Comparison of ENCODE assay signal across 17 cellular contexts in genomic region chr12:95731519-95731958, GRCh38. TPM values are rescaled to one million over a fixed set of nuclear protein-coding genes. Genes with fewer than 3 reads are reported as not detected.
DNase-seq lines count a peak whose midpoint lies in the region; ATAC-seq, FAIRE-seq and TF ChIP-seq lines count a peak whose summit lies in the region.
"Had no signal": no experiment of that assay in that cellular context is flagged by ENCODE, and none has a peak within 500 bp of the region (broad histone marks: within the 10 kb centered on the region; RNA-seq: fewer than 3 reads in every experiment).

No MANE protein-coding gene starts in this region.

- peaks cover 10% of the 10 kb centered on the region for H3K4me1 Mint-ChIP-seq in activated B cell treated with CpG ODN at 0.5 μM for 24 hours
- no peaks in the 10 kb centered on the region for H3K4me1 Mint-ChIP-seq in activated T-cell treated with anti-CD3 and anti-CD28 coated beads, Interleukin-2, amount 50 U/mL, for 24 hours (ENCODE audit: low read depth)
- no peaks in the 10 kb centered on the region for H3K4me1 Mint-ChIP-seq in activated T-cell treated with anti-CD3 and anti-CD28 coated beads, Interleukin-2, amount 50 U/mL, for 72 hours (ENCODE audit: low read depth)

- CTCF ChIA-PET in activated B cell treated with CpG ODN at 0.5 μM for 24 hours (lab: Charles Lee): no interaction called here

- ATAC-seq in GM21390 (IDR thresholded peaks at IDR 0.05; ENCODE audit: unreplicated experiment) (peak; percentile 79), HG03175 (IDR thresholded peaks at IDR 0.05; ENCODE audit: unreplicated experiment) (peak; percentile 87), activated B cell treated with CpG ODN at 0.5 μM for 24 hours (ENCODE audit: low read depth) (peak; percentile 61)
- no peak for ATAC-seq in activated T-cell treated with anti-CD3 and anti-CD28 coated beads, Interleukin-2, amount 50 U/mL, for 72 hours (replicated peaks in 1 of 2)
- ATAC-seq: Right ventricle myocardium inferior had no signal

- H3K27me3 Mint-ChIP-seq in activated B cell treated with CpG ODN at 0.5 μM for 24 hours: peaks cover 5% of the 10 kb centered on the region
- H3K27me3 Mint-ChIP-seq in activated T-cell treated with anti-CD3 and anti-CD28 coated beads, Interleukin-2, amount 50 U/mL, for 24 hours: peaks cover 6% of the 10 kb centered on the region
- no peaks in the 10 kb centered on the region for H3K27me3 Mint-ChIP-seq in activated T-cell treated with anti-CD3 and anti-CD28 coated beads, Interleukin-2, amount 50 U/mL, for 72 hours (ENCODE audit: low read depth)

- intact Hi-C loops in activated B cell treated with CpG ODN at 0.5 μM for 24 hours (cut with micrococcal nuclease): no loop called here

- peak overlapping the region; percentile 54 for H3K4me3 Mint-ChIP-seq in activated B cell treated with CpG ODN at 0.5 μM for 24 hours
- no peak overlapping the region for H3K4me3 Mint-ChIP-seq in activated T-cell treated with anti-CD3 and anti-CD28 coated beads, Interleukin-2, amount 50 U/mL, for 24 hours
- H3K4me3 Mint-ChIP-seq in activated T-cell treated with anti-CD3 and anti-CD28 coated beads, Interleukin-2, amount 50 U/mL, for 72 hours: no peak overlapping the region
- H3K4me3 Mint-ChIP-seq: stimulated activated naive CD8-positive, alpha-beta T cell treated with anti-CD3 and anti-CD28 coated beads, Interleukin-15, Interleukin-2, amounts not matched to agents 100 ng/mL and 50 ng/mL, for 24 hours had no signal

- FAIRE-seq in GM18507 (lab: Jason Lieb, UNC): peak; percentile 69
- FAIRE-seq: TTC549 had no signal

- peaks cover 7% of the 10 kb centered on the region for H3K9me3 Mint-ChIP-seq in activated B cell treated with CpG ODN at 0.5 μM for 24 hours
- H3K9me3 Mint-ChIP-seq in activated T-cell treated with anti-CD3 and anti-CD28 coated beads, Interleukin-2, amount 50 U/mL, for 24 hours: peaks cover 5% of the 10 kb centered on the region
- peaks cover 1 to 2% of the 10 kb centered on the region in 2 donors for H3K9me3 Mint-ChIP-seq in activated T-cell treated with anti-CD3 and anti-CD28 coated beads, Interleukin-2, amount 50 U/mL, for 72 hours

- DNase-seq in GM18507 (ENCODE audit: extremely low spot score, insufficient read length, low read depth) (no peak), activated B cell treated with CpG ODN at 0.5 μM for 24 hours (no peak), iPS-NIHi7 (ENCODE audit: extremely low spot score) (no peak)
- no peak for DNase-seq in activated T-cell treated with anti-CD3 and anti-CD28 coated beads, Interleukin-2, amount 50 U/mL, for 24 hours
- DNase-seq in activated T-cell treated with anti-CD3 and anti-CD28 coated beads, Interleukin-2, amount 50 U/mL, for 72 hours: no peak
- no peak for DNase-seq in stimulated activated CD4-positive, alpha-beta T cell treated with anti-CD3 and anti-CD28 coated beads, Interleukin-4, amount 100 ng/mL, for 4 hours
- DNase-seq: activated T-cell treated with anti-CD3 and anti-CD28 coated beads for 4 hours; AML-193; foreskin fibroblast; NCI-H1092; NCI-H524 treated with DMSO at 0.1 percent for 48 hours; stimulated activated CD4-positive, alpha-beta T cell treated with anti-CD3 and anti-CD28 coated beads, Interleukin-4, amount 100 ng/mL, for 1 hour had no signal

- POLR2A ChIA-PET in activated B cell treated with CpG ODN at 0.5 μM for 24 hours (lab: Charles Lee): interaction anchor here (0.6 kb wide), 1 partner anchor 645 kb away, joined by 3 read pairs; no protein-coding TSS in a partner anchor

- no peaks in the 10 kb centered on the region for H3K36me3 Mint-ChIP-seq in activated B cell treated with CpG ODN at 0.5 μM for 24 hours (ENCODE audit: low read depth)
- H3K36me3 Mint-ChIP-seq in activated T-cell treated with anti-CD3 and anti-CD28 coated beads, Interleukin-2, amount 50 U/mL, for 24 hours (ENCODE audit: low read depth): no peaks in the 10 kb centered on the region
- H3K36me3 Mint-ChIP-seq in activated T-cell treated with anti-CD3 and anti-CD28 coated beads, Interleukin-2, amount 50 U/mL, for 72 hours (ENCODE audit: insufficient read depth in 2 of 2): peaks cover 0 to 4% of the 10 kb centered on the region in 2 donors

- no peak for TF ChIP-seq CTCF in activated B cell treated with CpG ODN at 0.5 μM for 24 hours (IDR thresholded peaks at IDR 0.05)

- H3K27ac Mint-ChIP-seq in activated B cell treated with CpG ODN at 0.5 μM for 24 hours: peak overlapping the region; percentile 76
- no peak overlapping the region for H3K27ac Mint-ChIP-seq in activated T-cell treated with anti-CD3 and anti-CD28 coated beads, Interleukin-2, amount 50 U/mL, for 24 hours
- H3K27ac Mint-ChIP-seq in activated T-cell treated with anti-CD3 and anti-CD28 coated beads, Interleukin-2, amount 50 U/mL, for 72 hours: no peak overlapping the region
- H3K27ac Mint-ChIP-seq: stimulated activated naive CD8-positive, alpha-beta T cell treated with anti-CD3 and anti-CD28 coated beads, Interleukin-15, Interleukin-2, amounts not matched to agents 100 ng/mL and 50 ng/mL, for 24 hours had no signal

RNA-seq across cellular contexts. Expression of gene NTN4, which starts 59.0 kb away (rescaled TPM):
- 0.20 and 1.1 TPM in 2 replicates for total RNA-seq in activated B cell treated with CpG ODN at 0.5 μM for 24 hours
- total RNA-seq in activated T-cell treated with anti-CD3 and anti-CD28 coated beads, Interleukin-2, amount 50 U/mL, for 72 hours: under 1 TPM; 0.26 to 0.69 TPM

Comparison
In these comparisons a context has a peak if more than half of its experiments do, and no peak if none do; other contexts are left out.
1. ATAC-seq: peak in GM21390 (single experiment), HG03175 (single experiment) and activated B cell treated with CpG ODN at 0.5 μM for 24 hours (single experiment); none in activated T-cell treated with anti-CD3 and anti-CD28 coated beads, Interleukin-2, amount 50 U/mL, for 72 hours (0 of 2).